Comparison of ENCODE assay signal across 13 cellular contexts in genomic region chr3:130905551-130905950, GRCh38. TPM values are rescaled to one million over a fixed set of nuclear protein-coding genes. Genes with fewer than 3 reads are reported as not detected.
DNase-seq lines count a peak whose midpoint lies in the region; ATAC-seq, FAIRE-seq and TF ChIP-seq lines count a peak whose summit lies in the region.
"Had no signal": no experiment of that assay in that cellular context is flagged by ENCODE, and none has a peak within 500 bp of the region (broad histone marks: within the 10 kb centered on the region; RNA-seq: fewer than 3 reads in every experiment).

No MANE protein-coding gene starts in this region.

- no peaks in the 10 kb centered on the region for H4K20me1 ChIP-seq in GM12878 (ENCODE audit: control insufficient read depth, insufficient read depth)

- no peaks in the 10 kb centered on the region; the same call in 2 of the 3 replicates for H3K9me3 ChIP-seq in GM12878 (replicated peaks; ENCODE audit: control insufficient read depth, insufficient read depth, low read length)
- H3K9me3 ChIP-seq: ovary, SJCRH30 had no signal

- no peaks in the 10 kb centered on the region for H3K4me1 Mint-ChIP-seq in nephron

- peaks cover 90% of the 10 kb centered on the region for H3K79me2 ChIP-seq in GM12878 (ENCODE audit: control insufficient read depth, insufficient read depth, low read length)

- CTCF ChIA-PET in GM12878 (lab: Yijun Ruan, JAX), result interaction anchor here (0.9 to 1.7 kb wide), 3 partner anchors 10 to 121 kb away, joined by 3 to 4 read pairs (median 4); partner anchors contain the start of genes ASTE1 and NEK11

- H3K27ac ChIP-seq in GM12878 (ENCODE audit: control insufficient read depth, insufficient read depth), result no peak overlapping the region
- H3K27ac ChIP-seq: ovary, SJCRH30 had no signal

- H3K27me3 ChIP-seq in GM12878 (replicated peaks in 1 of 2; ENCODE audit: control insufficient read depth in 2 of 2, insufficient read depth in 2 of 2, low read length in 1 of 2), result no peaks in the 10 kb centered on the region
- H3K27me3 ChIP-seq: ovary, SJCRH30 had no signal

- DNase-seq in DMS53 (lab: John Stamatoyannopoulos, UW) (peak; percentile 8), DMS53 treated with DMSO at 0.1 percent for 48 hours (lab: John Stamatoyannopoulos, UW; ENCODE audit: unreplicated experiment) (no peak), GM12878 (ENCODE audit: low read depth, low spot score) (no peak)
- DNase-seq in stimulated activated CD4-positive, alpha-beta T cell treated with anti-CD3 and anti-CD28 coated beads, Interleukin-4, amount 100 ng/mL, for 24 hours, result no peak
- DNase-seq: activated gamma-delta T cell; ovary; SJCRH30; stimulated activated naive CD4-positive, alpha-beta T cell had no signal

- peak; percentile 39 for ATAC-seq in HG03354 (IDR thresholded peaks at IDR 0.05; ENCODE audit: poor library complexity, severe bottlenecking, unreplicated experiment)
- ATAC-seq in GM12878, result peak; percentile 9
- no peak for ATAC-seq in HG02852 (IDR thresholded peaks at IDR 0.05; ENCODE audit: unreplicated experiment)
- ATAC-seq in HG03457 (IDR thresholded peaks at IDR 0.05; ENCODE audit: unreplicated experiment), result no peak

- H3K9me3 Mint-ChIP-seq in nephron, result no peaks in the 10 kb centered on the region

- intact Hi-C loops in GM12878 (cut with micrococcal nuclease; ENCODE audit: unreplicated experiment), result no loop called here

- H3K4me3 ChIP-seq in GM12878, result no peak overlapping the region
- H3K4me3 ChIP-seq: ovary, SJCRH30 had no signal

- peak overlapping the region in 2 of 3 experiments; percentile 18 to 76 for H3K27ac Mint-ChIP-seq in nephron

- H3K4me3 Mint-ChIP-seq in nephron, result no peak overlapping the region

- POLR2A ChIA-PET in GM12878 (lab: Charles Lee), result no interaction called here

- TF ChIP-seq POLR2A in GM12878 (IDR thresholded peaks at IDR 0.05; ENCODE audit: low read depth, low read length), result no peak

- 53% methylated on average over 1 of the region's 1 CpG for WGBS in GM12878 (ENCODE audit: insufficient coverage, insufficient replicate concordance, low lambda C conversion rate, missing lambda C conversion rate)

- H3K4me2 ChIP-seq in GM12878 (ENCODE audit: control insufficient read depth, insufficient read depth), result peak overlapping the region; percentile 38; the same call in 1 of the 2 replicates

- no TSS peak for BruUV-seq in GM12878 (replicated peaks; lab: Mats Ljungman, UMichigan)

- H2AFZ ChIP-seq in GM12878 (ENCODE audit: control insufficient read depth, low read depth, low read length), result no peak overlapping the region

- H3K36me3 ChIP-seq in GM12878 (ENCODE audit: control insufficient read depth in 2 of 2, insufficient read depth in 2 of 2, low read length in 1 of 2), result no peaks in the 10 kb centered on the region
- H3K36me3 ChIP-seq: ovary had no signal

- RAD21 ChIA-PET in GM12878 (lab: Charles Lee; ENCODE audit: unreplicated experiment), result interaction anchor here (0.6 kb wide), 1 partner anchor 476 kb away, joined by 3 read pairs; the partner anchor contains the start of gene NUDT16

- peaks cover 3% of the 10 kb centered on the region for H3K36me3 Mint-ChIP-seq in nephron (ENCODE audit: low read depth)

- SMC1A ChIA-PET in GM12878 (lab: Charles Lee; ENCODE audit: uncharacterized antibody, unreplicated experiment), result interaction anchor here (0.8 to 1.1 kb wide), 3 partner anchors 11 to 93 kb away, joined by 3 to 4 read pairs (median 3); no protein-coding TSS in a partner anchor

- H3K27me3 Mint-ChIP-seq in nephron (ENCODE audit: low read depth), result no peaks in the 10 kb centered on the region

- H3K9ac ChIP-seq in GM12878 (ENCODE audit: control insufficient read depth, insufficient read depth, low read length), result no peak overlapping the region

- in situ Hi-C loops in GM12878 (cut with MboI), result no loop called here

- TF ChIP-seq EP300 in GM12878 (IDR thresholded peaks at IDR 0.05; ENCODE audit: borderline replicate concordance in 1 of 2, control insufficient read depth in 1 of 2, low read depth in 2 of 2, low read length in 2 of 2), result no peak

- FAIRE-seq in GM12878 (lab: Jason Lieb, UNC), result peak; percentile 7
- FAIRE-seq: A204.1 had no signal

- TF ChIP-seq CTCF in GM12878 (IDR thresholded peaks at IDR 0.05 in 2 of 3, conservative IDR thresholded peaks at IDR 0.05 in 1 of 3; ENCODE audit: control insufficient read depth in 2 of 3, extremely low read depth in 1 of 3, insufficient read depth in 1 of 3, low read depth in 3 of 3, low read length in 3 of 3) (no peak), nephron (IDR thresholded peaks at IDR 0.05; ENCODE audit: unreplicated experiment in 3 of 3) (no peak)

- H3K4me1 ChIP-seq in GM12878 (ENCODE audit: control insufficient read depth, insufficient read depth, low read length), result peaks cover 42% of the 10 kb centered on the region
- H3K4me1 ChIP-seq: SJCRH30 had no signal

- no peak for TF ChIP-seq RAD21 in GM12878 (IDR thresholded peaks at IDR 0.05; ENCODE audit: insufficient read depth, low read depth, low read length)

TF ChIP-seq in GM12878, 131 proteins besides CTCF, POLR2A, EP300 and RAD21 (continues in another document):
- TF ChIP-seq RCOR1 (conservative IDR thresholded peaks at IDR 0.05; ENCODE audit: low read depth, low read length) (no peak), PBX3 (IDR thresholded peaks at IDR 0.05; ENCODE audit: insufficient replicate concordance, low read depth, low read length) (no peak), CUX1 (IDR thresholded peaks at IDR 0.05; ENCODE audit: insufficient replicate concordance, low read depth, low read length) (no peak), GABPA (IDR thresholded peaks at IDR 0.05; ENCODE audit: low read depth) (no peak), POLR2AphosphoS5 (IDR thresholded peaks at IDR 0.05; ENCODE audit: low read length) (no peak)

RNA-seq across cellular contexts. Expression of gene ATP2C1, which starts 11.7 kb away (rescaled TPM):
- 253 and 262 TPM in 2 replicates for total RNA-seq in GM12878 (2013; cell fraction: nucleolus; rRNA removed)
- 43.9 and 52.9 TPM in 2 replicates for total RNA-seq in GM12878 (2014; rRNA removed)
- 67.7 and 70.5 TPM in 2 replicates for total RNA-seq in GM12878 (2014; rRNA removed; fragmentation: Illumina TruSeq; extraction: Trizol)
- 60.2 and 62.2 TPM in 2 replicates for total RNA-seq in GM12878 (2021)
- 29.0 TPM for polyA plus RNA-seq in GM12878 (2011; ENCODE audit: low read depth)
- polyA plus RNA-seq in GM12878 (2011; rRNA removed), result 116 and 178 TPM in 2 replicates
- 37.7 and 42.4 TPM in 2 replicates for polyA plus RNA-seq in GM12878 (2011; cell fraction: cytosol; rRNA removed)
- 147 and 162 TPM in 2 replicates for polyA plus RNA-seq in GM12878 (2011; cell fraction: nucleus; rRNA removed)
- 29.3 and 48.1 TPM in 2 replicates for polyA plus RNA-seq in GM12878 (2012)
- polyA plus RNA-seq in GM12878 (2014; fragmentation: Illumina TruSeq; extraction: Trizol), result 50.4 and 61.7 TPM in 2 replicates
- 10 to 100 TPM; 20.6 to 21.0 TPM for polyA plus RNA-seq in GM12878 (2014; fragmentation: Nextera tagmentation; extraction: Ambion mirVana)
- 35.4 and 48.3 TPM in 2 replicates for polyA plus RNA-seq in GM12878 (2014; rRNA removed)
- 10 to 100 TPM; 59.8 to 64.6 TPM for polyA plus RNA-seq in GM12878 (2016; fragmentation: Nextera tagmentation; extraction: Ambion mirVana)
- 108 and 157 TPM in 2 replicates for polyA minus RNA-seq in GM12878 (2011; rRNA and poly(A)+ RNA removed)
- polyA minus RNA-seq in GM12878 (2011; cell fraction: cytosol; rRNA and poly(A)+ RNA removed), result 33.1 and 49.5 TPM in 2 replicates
- polyA minus RNA-seq in GM12878 (2011; cell fraction: nucleus; rRNA and poly(A)+ RNA removed), result 108 and 150 TPM in 2 replicates

Comparison
In these comparisons a context has a peak if more than half of its experiments do, and no peak if none do; other contexts are left out.
1. ATAC-seq: peak in HG03354 (single experiment) and GM12878 (single experiment); none in HG02852 (single experiment) and HG03457 (single experiment).